17 cellular contexts compared by ENCODE assay signal in genomic region chr11:65646288-65646734, GRCh38. TPM values are rescaled to one million over a fixed set of nuclear protein-coding genes. Genes with fewer than 3 reads are reported as not detected.
A peak's percentile ranks its signal among the peaks of the same experiment; 100 is the strongest.
DNase-seq lines count a peak whose midpoint lies in the region; ATAC-seq, FAIRE-seq and TF ChIP-seq lines count a peak whose summit lies in the region.
"Had no signal": no experiment of that assay in that cellular context is flagged by ENCODE, and none has a peak within 500 bp of the region (broad histone marks: within the 10 kb centered on the region; RNA-seq: fewer than 3 reads in every experiment).

No MANE protein-coding gene starts in this region.

- H2BK12ac ChIP-seq in mesenchymal stem cell (ENCODE audit: low read length in 2 of 2), result no peak overlapping the region

- peaks cover 28 to 50% of the 10 kb centered on the region in 2 donors for H3K4me1 Mint-ChIP-seq in natural killer cell
- peaks cover 25 to 26% of the 10 kb centered on the region in 2 donors for H3K4me1 Mint-ChIP-seq in natural killer cell treated with Interleukin-12 subunit alpha and Interleukin-12 subunit beta and Interleukin-15 and Interleukin-18, amount 100 ng/mL, for 72 hours (ENCODE audit: low read depth in 2 of 2)
- peaks cover 14% of the 10 kb centered on the region for H3K4me1 Mint-ChIP-seq in T-helper 2 cell treated with Interferon-gamma antibody and Interleukin-4, amounts not matched to agents 5 μg/mL and 100 μg/mL, for 36 hours (ENCODE audit: low read depth)

- peak overlapping the region in 1 of 2 donors; percentile 78 for H3K27ac Mint-ChIP-seq in natural killer cell
- H3K27ac Mint-ChIP-seq in natural killer cell treated with Interleukin-12 subunit alpha and Interleukin-12 subunit beta and Interleukin-15 and Interleukin-18, amount 100 ng/mL, for 72 hours, result no peak overlapping the region
- no peak overlapping the region for H3K27ac Mint-ChIP-seq in T-helper 2 cell treated with Interferon-gamma antibody and Interleukin-4, amounts not matched to agents 5 μg/mL and 100 μg/mL, for 36 hours
- H3K27ac Mint-ChIP-seq: CD4-positive, CD25-positive, alpha-beta regulatory T cell; H9 had no signal

- H2BK15ac ChIP-seq in mesenchymal stem cell (ENCODE audit: low read depth, poor library complexity, severe bottlenecking), result no peak overlapping the region

- H2BK120ac ChIP-seq in mesenchymal stem cell (ENCODE audit: low read depth, low read length), result no peak overlapping the region

- H3K79me2 ChIP-seq in K562 (ENCODE audit: control insufficient read depth, insufficient read depth, low read length), result no peaks in the 10 kb centered on the region; the same call in 2 of the 3 replicates

- H3K9me3 Mint-ChIP-seq in natural killer cell, result no peaks in the 10 kb centered on the region
- H3K9me3 Mint-ChIP-seq in natural killer cell treated with Interleukin-12 subunit alpha and Interleukin-12 subunit beta and Interleukin-15 and Interleukin-18, amount 100 ng/mL, for 72 hours, result no peaks in the 10 kb centered on the region
- no peaks in the 10 kb centered on the region for H3K9me3 Mint-ChIP-seq in T-helper 2 cell treated with Interferon-gamma antibody and Interleukin-4, amounts not matched to agents 5 μg/mL and 100 μg/mL, for 36 hours
- H3K9me3 Mint-ChIP-seq: CD4-positive, CD25-positive, alpha-beta regulatory T cell; H9 had no signal

- no peak overlapping the region for H3K14ac ChIP-seq in mesenchymal stem cell (ENCODE audit: low read length in 2 of 2)

- H4K20me1 ChIP-seq in K562 (replicated peaks; ENCODE audit: control insufficient read depth, insufficient read depth, low read length), result 0 out of 2 replicates have a peak, but pooled peaks cover under 1% of the 10 kb centered on the region

- no peaks in the 10 kb centered on the region for H3K27me3 Mint-ChIP-seq in natural killer cell (ENCODE audit: low read depth in 2 of 2)
- H3K27me3 Mint-ChIP-seq in natural killer cell treated with Interleukin-12 subunit alpha and Interleukin-12 subunit beta and Interleukin-15 and Interleukin-18, amount 100 ng/mL, for 72 hours, result no peaks in the 10 kb centered on the region
- H3K27me3 Mint-ChIP-seq in T-helper 2 cell treated with Interferon-gamma antibody and Interleukin-4, amounts not matched to agents 5 μg/mL and 100 μg/mL, for 36 hours (ENCODE audit: low read depth), result no peaks in the 10 kb centered on the region
- H3K27me3 Mint-ChIP-seq: CD4-positive, CD25-positive, alpha-beta regulatory T cell had no signal

- H2AK5ac ChIP-seq in mesenchymal stem cell (ENCODE audit: low read length, severe bottlenecking), result peak overlapping the region; percentile 55

- in situ Hi-C loops in K562 (cut with MboI), result no loop called here

- POLR2A ChIA-PET in K562 (lab: Yijun Ruan, JAX), result interaction anchor here (0.6 to 1.0 kb wide), 3 partner anchors 12 to 145 kb away, joined by 3 to 5 read pairs (median 3); no protein-coding TSS in a partner anchor

- H3K18ac ChIP-seq in mesenchymal stem cell (ENCODE audit: low read depth in 1 of 2, low read length in 2 of 2), result no peak overlapping the region

- CTCF ChIA-PET in K562 (lab: Yijun Ruan, JAX; ENCODE audit: low intra/inter-chr PET ratio), result no interaction called here

- H3K79me1 ChIP-seq in mesenchymal stem cell (replicated peaks; ENCODE audit: low read length, poor library complexity, severe bottlenecking), result peaks cover 18% of the 10 kb centered on the region

- H3K9ac ChIP-seq in K562 (ENCODE audit: insufficient read depth in 1 of 2, low read depth in 2 of 2, low read length in 2 of 2) (no peak overlapping the region; a peak in 1 of 4 replicates), mesenchymal stem cell (ENCODE audit: low read length) (no peak overlapping the region)

- intact Hi-C loops in natural killer cell (cut with micrococcal nuclease), result no loop called here
- intact Hi-C loops in K562 (cut with micrococcal nuclease), result no loop called here
- intact Hi-C loops in esophagus muscularis mucosa (cut with DNase I), result no loop called here

- no peaks in the 10 kb centered on the region for H3K36me3 Mint-ChIP-seq in natural killer cell
- H3K36me3 Mint-ChIP-seq in natural killer cell treated with Interleukin-12 subunit alpha and Interleukin-12 subunit beta and Interleukin-15 and Interleukin-18, amount 100 ng/mL, for 72 hours, result no peaks in the 10 kb centered on the region
- peaks cover 50% of the 10 kb centered on the region for H3K36me3 Mint-ChIP-seq in T-helper 2 cell treated with Interferon-gamma antibody and Interleukin-4, amounts not matched to agents 5 μg/mL and 100 μg/mL, for 36 hours (ENCODE audit: low read depth)

- H3K4me3 ChIP-seq in K562 (no peak overlapping the region), mesenchymal stem cell (ENCODE audit: insufficient read depth in 1 of 2, low read depth in 1 of 2, low read length in 2 of 2) (no peak overlapping the region), esophagus muscularis mucosa (no peak overlapping the region)
- H3K4me3 ChIP-seq: SJCRH30 had no signal

- FAIRE-seq in K562 (lab: Jason Lieb, UNC), result no peak

- H2AFZ ChIP-seq in K562 (ENCODE audit: low read depth, low read length), result no peak overlapping the region
- H2AFZ ChIP-seq in mesenchymal stem cell (ENCODE audit: low read depth, low read length), result no peak overlapping the region

- peak overlapping the region; percentile 66 for H4K91ac ChIP-seq in mesenchymal stem cell (ENCODE audit: low read length)

- H3K36me3 ChIP-seq in K562 (ENCODE audit: control insufficient read depth, insufficient read depth, low read length) (peaks cover 84% of the 10 kb centered on the region; the same call in 2 of the 3 replicates), mesenchymal stem cell (ENCODE audit: control insufficient read depth in 1 of 2, insufficient read depth in 2 of 2, low read depth in 1 of 2, low read length in 2 of 2) (peaks cover 40 to 77% of the 10 kb centered on the region in 2 experiments), esophagus muscularis mucosa (peaks cover 3 to 98% (median 89%) of the 10 kb centered on the region in 4 donors)
- H3K36me3 ChIP-seq: SJCRH30 had no signal

- no TSS peak for BruUV-seq in K562 (replicated peaks; lab: Mats Ljungman, UMichigan)

- peaks cover 4% of the 10 kb centered on the region for H3K9me1 ChIP-seq in K562 (ENCODE audit: control insufficient read depth, insufficient read depth, low read length)

- peak overlapping the region; percentile 17 for H3K4me3 Mint-ChIP-seq in natural killer cell
- no peak overlapping the region for H3K4me3 Mint-ChIP-seq in natural killer cell treated with Interleukin-12 subunit alpha and Interleukin-12 subunit beta and Interleukin-15 and Interleukin-18, amount 100 ng/mL, for 72 hours
- H3K4me3 Mint-ChIP-seq in T-helper 2 cell treated with Interferon-gamma antibody and Interleukin-4, amounts not matched to agents 5 μg/mL and 100 μg/mL, for 36 hours, result no peak overlapping the region

- no peak for DNase-seq in natural killer cell
- DNase-seq in natural killer cell treated with Interleukin-12 subunit alpha and Interleukin-12 subunit beta and Interleukin-15 and Interleukin-18, amount 100 ng/mL, for 72 hours (ENCODE audit: low spot score), result no peak
- DNase-seq in K562 (ENCODE audit: extremely low read depth in 1 of 4, low spot score in 3 of 4), result no peak
- DNase-seq in mesenchymal stem cell, result no peak
- no peak for DNase-seq in esophagus muscularis mucosa (ENCODE audit: extremely low spot score)
- DNase-seq in DMS53 treated with DMSO at 0.1 percent for 48 hours (lab: John Stamatoyannopoulos, UW; ENCODE audit: unreplicated experiment), result no peak
- no peak for DNase-seq in T-helper 2 cell treated with Interferon-gamma antibody and Interleukin-4, amounts not matched to agents 5 μg/mL and 100 μg/mL, for 36 hours (ENCODE audit: low spot score)
- DNase-seq: CD4-positive, CD25-positive, alpha-beta regulatory T cell; KBM-7; NCI-H1048; NCI-H1436 treated with DMSO at 0.1 percent for 48 hours; NCI-H2029 treated with DMSO at 0.1 percent for 48 hours; OCI-M1 had no signal

- ATAC-seq in natural killer cell (no peak), K562 (no peak)
- ATAC-seq in natural killer cell treated with Interleukin-12 subunit alpha and Interleukin-12 subunit beta and Interleukin-15 and Interleukin-18, amount 100 ng/mL, for 72 hours, result no peak

- H3K23ac ChIP-seq in mesenchymal stem cell (ENCODE audit: low read length in 2 of 2), result no peak overlapping the region

- H3K27ac ChIP-seq in K562 (ENCODE audit: extremely low read depth, low read depth, low read length), result no peak overlapping the region
- H3K27ac ChIP-seq in mesenchymal stem cell (ENCODE audit: low read length, poor library complexity, severe bottlenecking), result no peak overlapping the region
- H3K27ac ChIP-seq in esophagus muscularis mucosa (replicated peaks in 1 of 4), result no peak overlapping the region
- H3K27ac ChIP-seq: SJCRH30 had no signal

- H3K27me3 ChIP-seq in K562 (ENCODE audit: control insufficient read depth in 2 of 2, insufficient read depth in 2 of 2, low read length in 2 of 2), result no peaks in the 10 kb centered on the region
- no peaks in the 10 kb centered on the region for H3K27me3 ChIP-seq in mesenchymal stem cell (ENCODE audit: control insufficient read depth in 1 of 2, insufficient read depth in 1 of 2, low read length in 2 of 2)
- H3K27me3 ChIP-seq in esophagus muscularis mucosa, result no peaks in the 10 kb centered on the region
- H3K27me3 ChIP-seq: SJCRH30 had no signal

- no peak overlapping the region for H3K4ac ChIP-seq in mesenchymal stem cell (ENCODE audit: low read depth in 1 of 2, low read length in 2 of 2)

- TF ChIP-seq RAD21 in K562 (CRISPR knock-in tag; conservative IDR thresholded peaks at IDR 0.05 in 1 of 2, IDR thresholded peaks at IDR 0.05 in 1 of 2), result no peak

- H2BK5ac ChIP-seq in mesenchymal stem cell (ENCODE audit: low read depth, low read length, poor library complexity, severe bottlenecking), result no peak overlapping the region

- TF ChIP-seq CTCF in natural killer cell (IDR thresholded peaks at IDR 0.05), result no peak
- no peak for TF ChIP-seq CTCF in K562 (IDR thresholded peaks at IDR 0.05 in 2 of 3, conservative IDR thresholded peaks at IDR 0.05 in 1 of 3; ENCODE audit: insufficient read depth in 2 of 3, low read depth in 1 of 3, low read length in 3 of 3)
- no peak for TF ChIP-seq CTCF in esophagus muscularis mucosa (IDR thresholded peaks at IDR 0.05)

- TF ChIP-seq POLR2A in K562 (conservative IDR thresholded peaks at IDR 0.05) (no peak), esophagus muscularis mucosa (IDR thresholded peaks at IDR 0.05; ENCODE audit: low read depth) (no peak)

- 96% methylated on average over 22 of the region's 37 CpGs for WGBS in K562 (ENCODE audit: insufficient coverage, low coverage, missing lambda C conversion rate)
- WGBS in mesenchymal stem cell, result 99% methylated on average over 37 of the region's 37 CpGs
- 86% methylated on average over 22 of the region's 37 CpGs for WGBS in esophagus muscularis mucosa

- TF ChIP-seq EP300 in K562 (IDR thresholded peaks at IDR 0.05; ENCODE audit: low read length), result no peak
- no peak for TF ChIP-seq EP300 in esophagus muscularis mucosa (IDR thresholded peaks at IDR 0.05)

- H4K8ac ChIP-seq in mesenchymal stem cell (ENCODE audit: low read length), result peak overlapping the region; percentile 27

- peaks cover 16 to 69% of the 10 kb centered on the region in 2 experiments for H3K4me1 ChIP-seq in K562 (replicated peaks in 1 of 2; ENCODE audit: control insufficient read depth in 2 of 2, insufficient read depth in 2 of 2, low read length in 2 of 2)
- peaks cover 45% of the 10 kb centered on the region for H3K4me1 ChIP-seq in mesenchymal stem cell (ENCODE audit: control insufficient read depth, insufficient read depth, low read depth, low read length)
- H3K4me1 ChIP-seq in esophagus muscularis mucosa, result peaks cover 9 to 62% (median 55%) of the 10 kb centered on the region in 4 donors
- H3K4me1 ChIP-seq: SJCRH30 had no signal

- H3K9me3 ChIP-seq in K562 (replicated peaks; ENCODE audit: control insufficient read depth, insufficient read depth, low read depth, low read length) (no peaks in the 10 kb centered on the region), mesenchymal stem cell (ENCODE audit: control insufficient read depth, low read length) (no peaks in the 10 kb centered on the region), esophagus muscularis mucosa (no peaks in the 10 kb centered on the region)
- H3K9me3 ChIP-seq: SJCRH30 had no signal

- H3K4me2 ChIP-seq in K562 (ENCODE audit: insufficient read depth, low read length) (no peak overlapping the region), mesenchymal stem cell (ENCODE audit: low read length, poor library complexity, severe bottlenecking) (no peak overlapping the region)

RNA-seq across cellular contexts. Expression of gene SIPA1, which starts 8.4 kb away (rescaled TPM):
- total RNA-seq in natural killer cell (100 to 1,000 TPM; 520 to 776 (median 743) TPM), K562 (2014; rRNA removed) (45.7 and 56.0 TPM in 2 replicates), K562 (2014; rRNA removed; fragmentation: Illumina TruSeq; extraction: Trizol) (12.4 and 14.2 TPM in 2 replicates), K562 (2015; rRNA removed; fragmentation: Illumina TruSeq; extraction: Trizol) (28.3 and 29.2 TPM in 2 replicates), K562 (2021) (83.1 and 85.8 TPM in 2 replicates), esophagus muscularis mucosa (10 to 100 TPM; 40.7 to 56.3 (median 45.8) TPM)
- 100 to 1,000 TPM; 139 to 140 TPM for total RNA-seq in natural killer cell treated with Interleukin-12 subunit alpha and Interleukin-12 subunit beta and Interleukin-15 and Interleukin-18, amount 100 ng/mL, for 72 hours
- 26.8 and 126 TPM in 2 replicates for total RNA-seq in K562 (2011; cell fraction: chromatin; rRNA removed; ENCODE audit: low replicate concordance)
- 79.4 and 96.4 TPM in 2 replicates for total RNA-seq in K562 (2011; cell fraction: nucleolus; rRNA removed)
- 35.7 and 43.0 TPM in 2 replicates for total RNA-seq in K562 (2011; cell fraction: nucleoplasm; rRNA removed)
- polyA plus RNA-seq in K562 (2011; rRNA removed) (16.8 and 31.3 TPM in 2 replicates), K562 (2014; fragmentation: Illumina TruSeq; extraction: Trizol) (15.5 and 30.0 TPM in 2 replicates), K562 (2014; fragmentation: Nextera tagmentation; extraction: Ambion mirVana) (1 to 10 TPM in 1 of 2 experiments, under 1 TPM in 1; 0.25 to 1.4 TPM), K562 (2014; rRNA removed) (34.7 and 37.2 TPM in 2 replicates)
- polyA plus RNA-seq in K562 (2011; cell fraction: cytosol; rRNA removed), result 19.5 and 74.2 TPM in 2 replicates
- polyA plus RNA-seq in K562 (2011; cell fraction: nucleus; rRNA removed), result 72.0 and 175 TPM in 2 replicates
- polyA plus RNA-seq in K562 (2012), result 54.8 and 65.0 TPM in 2 replicates
- polyA minus RNA-seq in K562 (2011; rRNA and poly(A)+ RNA removed), result 15.4 and 26.3 TPM in 2 replicates
- polyA minus RNA-seq in K562 (2011; cell fraction: cytosol; rRNA and poly(A)+ RNA removed), result 43.1 and 44.1 TPM in 2 replicates
- polyA minus RNA-seq in K562 (2011; cell fraction: nucleus; rRNA and poly(A)+ RNA removed), result 26.3 and 33.0 TPM in 2 replicates
- polyA plus RNA-seq in mesenchymal stem cell (2013, experiment 1 of 2), result 35.0 TPM
- 34.6 TPM for polyA plus RNA-seq in mesenchymal stem cell (2013, experiment 2 of 2)

RNA-seq across cellular contexts. Expression of gene RELA, which starts 16.4 kb away (rescaled TPM):
- total RNA-seq in natural killer cell (100 to 1,000 TPM; 319 to 380 (median 338) TPM), K562 (2014; rRNA removed) (33.4 and 37.6 TPM in 2 replicates), K562 (2014; rRNA removed; fragmentation: Illumina TruSeq; extraction: Trizol) (13.6 and 14.2 TPM in 2 replicates), K562 (2015; rRNA removed; fragmentation: Illumina TruSeq; extraction: Trizol) (20.6 and 21.0 TPM in 2 replicates), K562 (2021) (52.2 and 62.0 TPM in 2 replicates), esophagus muscularis mucosa (10 to 100 TPM; 51.5 to 84.6 (median 82.1) TPM)
- 10 to 100 TPM; 85.2 to 96.4 TPM for total RNA-seq in natural killer cell treated with Interleukin-12 subunit alpha and Interleukin-12 subunit beta and Interleukin-15 and Interleukin-18, amount 100 ng/mL, for 72 hours
- 79.5 and 201 TPM in 2 replicates for total RNA-seq in K562 (2011; cell fraction: chromatin; rRNA removed; ENCODE audit: low replicate concordance)
- total RNA-seq in K562 (2011; cell fraction: nucleolus; rRNA removed), result 107 and 114 TPM in 2 replicates
- 101 and 117 TPM in 2 replicates for total RNA-seq in K562 (2011; cell fraction: nucleoplasm; rRNA removed)
- polyA plus RNA-seq in K562 (2011; rRNA removed) (17.0 and 30.8 TPM in 2 replicates), K562 (2014; fragmentation: Illumina TruSeq; extraction: Trizol) (46.8 and 67.4 TPM in 2 replicates), K562 (2014; fragmentation: Nextera tagmentation; extraction: Ambion mirVana) (1 to 10 TPM; 6.0 to 6.4 TPM), K562 (2014; rRNA removed) (30.1 and 31.1 TPM in 2 replicates)
- 15.4 and 23.1 TPM in 2 replicates for polyA plus RNA-seq in K562 (2011; cell fraction: cytosol; rRNA removed)
- 129 and 168 TPM in 2 replicates for polyA plus RNA-seq in K562 (2011; cell fraction: nucleus; rRNA removed)
- polyA plus RNA-seq in K562 (2012), result 45.8 and 53.1 TPM in 2 replicates
- polyA minus RNA-seq in K562 (2011; rRNA and poly(A)+ RNA removed), result 24.3 and 24.4 TPM in 2 replicates
- 25.8 and 34.8 TPM in 2 replicates for polyA minus RNA-seq in K562 (2011; cell fraction: cytosol; rRNA and poly(A)+ RNA removed)
- 58.0 and 73.5 TPM in 2 replicates for polyA minus RNA-seq in K562 (2011; cell fraction: nucleus; rRNA and poly(A)+ RNA removed)
- polyA plus RNA-seq in mesenchymal stem cell (2013, experiment 1 of 2), result 76.9 TPM
- 76.3 TPM for polyA plus RNA-seq in mesenchymal stem cell (2013, experiment 2 of 2)

RNA-seq across cellular contexts. Expression of gene PCNX3, which starts 30.7 kb away (rescaled TPM):
- 100 to 1,000 TPM; 101 to 105 (median 102) TPM for total RNA-seq in natural killer cell
- total RNA-seq in natural killer cell treated with Interleukin-12 subunit alpha and Interleukin-12 subunit beta and Interleukin-15 and Interleukin-18, amount 100 ng/mL, for 72 hours, result 10 to 100 TPM; 65.1 to 96.9 TPM
- total RNA-seq in K562 (2011; cell fraction: chromatin; rRNA removed; ENCODE audit: low replicate concordance), result 75.0 and 267 TPM in 2 replicates
- 170 and 187 TPM in 2 replicates for total RNA-seq in K562 (2011; cell fraction: nucleolus; rRNA removed)
- 110 and 119 TPM in 2 replicates for total RNA-seq in K562 (2011; cell fraction: nucleoplasm; rRNA removed)
- 21.3 and 24.3 TPM in 2 replicates for total RNA-seq in K562 (2014; rRNA removed)
- total RNA-seq in K562 (2014; rRNA removed; fragmentation: Illumina TruSeq; extraction: Trizol), result 2.5 and 4.3 TPM in 2 replicates
- total RNA-seq in K562 (2015; rRNA removed; fragmentation: Illumina TruSeq; extraction: Trizol), result 13.9 and 14.1 TPM in 2 replicates
- 40.0 and 47.8 TPM in 2 replicates for total RNA-seq in K562 (2021)
- 9.2 and 19.0 TPM in 2 replicates for polyA plus RNA-seq in K562 (2011; rRNA removed)
- 17.7 and 33.4 TPM in 2 replicates for polyA plus RNA-seq in K562 (2011; cell fraction: cytosol; rRNA removed)
- 87.8 and 157 TPM in 2 replicates for polyA plus RNA-seq in K562 (2011; cell fraction: nucleus; rRNA removed)
- 25.3 and 40.1 TPM in 2 replicates for polyA plus RNA-seq in K562 (2012)
- polyA plus RNA-seq in K562 (2014; fragmentation: Illumina TruSeq; extraction: Trizol), result 12.8 and 28.6 TPM in 2 replicates
- under 1 TPM; 0.11 to 0.29 TPM for polyA plus RNA-seq in K562 (2014; fragmentation: Nextera tagmentation; extraction: Ambion mirVana)
- polyA plus RNA-seq in K562 (2014; rRNA removed), result 30.1 and 32.8 TPM in 2 replicates
- polyA minus RNA-seq in K562 (2011; rRNA and poly(A)+ RNA removed), result 8.4 and 10.6 TPM in 2 replicates
- 25.9 and 35.1 TPM in 2 replicates for polyA minus RNA-seq in K562 (2011; cell fraction: cytosol; rRNA and poly(A)+ RNA removed)
- 43.0 and 43.9 TPM in 2 replicates for polyA minus RNA-seq in K562 (2011; cell fraction: nucleus; rRNA and poly(A)+ RNA removed)
- polyA plus RNA-seq in mesenchymal stem cell (2013, experiment 1 of 2), result 21.5 TPM
- 19.8 TPM for polyA plus RNA-seq in mesenchymal stem cell (2013, experiment 2 of 2)
- 10 to 100 TPM; 21.4 to 43.1 (median 27.1) TPM for total RNA-seq in esophagus muscularis mucosa

RNA-seq across cellular contexts. Expression of gene MAP3K11, which starts 32.3 kb away (rescaled TPM):
- total RNA-seq in natural killer cell (10 to 100 TPM; 85.3 to 94.5 (median 94.0) TPM), K562 (2014; rRNA removed) (28.7 and 39.9 TPM in 2 replicates), K562 (2014; rRNA removed; fragmentation: Illumina TruSeq; extraction: Trizol) (5.4 and 9.0 TPM in 2 replicates), K562 (2015; rRNA removed; fragmentation: Illumina TruSeq; extraction: Trizol) (18.2 and 20.5 TPM in 2 replicates), K562 (2021) (42.7 and 47.7 TPM in 2 replicates), esophagus muscularis mucosa (10 to 100 TPM; 29.9 to 41.7 (median 37.6) TPM)
- total RNA-seq in natural killer cell treated with Interleukin-12 subunit alpha and Interleukin-12 subunit beta and Interleukin-15 and Interleukin-18, amount 100 ng/mL, for 72 hours, result 10 to 100 TPM; 81.1 to 83.3 TPM
- 60.6 and 168 TPM in 2 replicates for total RNA-seq in K562 (2011; cell fraction: chromatin; rRNA removed; ENCODE audit: low replicate concordance)
- total RNA-seq in K562 (2011; cell fraction: nucleolus; rRNA removed), result 72.6 and 83.4 TPM in 2 replicates
- 51.5 and 63.5 TPM in 2 replicates for total RNA-seq in K562 (2011; cell fraction: nucleoplasm; rRNA removed)
- polyA plus RNA-seq in K562 (2011; rRNA removed) (13.1 and 18.0 TPM in 2 replicates), K562 (2014; fragmentation: Illumina TruSeq; extraction: Trizol) (12.2 and 23.0 TPM in 2 replicates), K562 (2014; fragmentation: Nextera tagmentation; extraction: Ambion mirVana) (1 to 10 TPM in 1 of 2 experiments, under 1 TPM in 1; 0.77 to 1.6 TPM), K562 (2014; rRNA removed) (25.0 and 31.6 TPM in 2 replicates)
- polyA plus RNA-seq in K562 (2011; cell fraction: cytosol; rRNA removed), result 19.3 and 52.1 TPM in 2 replicates
- polyA plus RNA-seq in K562 (2011; cell fraction: nucleus; rRNA removed), result 31.1 and 52.1 TPM in 2 replicates
- polyA plus RNA-seq in K562 (2012), result 35.9 and 37.4 TPM in 2 replicates
- 14.7 TPM in 2 replicates for polyA minus RNA-seq in K562 (2011; rRNA and poly(A)+ RNA removed)
- polyA minus RNA-seq in K562 (2011; cell fraction: cytosol; rRNA and poly(A)+ RNA removed), result 23.4 and 26.2 TPM in 2 replicates
- polyA minus RNA-seq in K562 (2011; cell fraction: nucleus; rRNA and poly(A)+ RNA removed), result 24.2 and 31.1 TPM in 2 replicates
- polyA plus RNA-seq in mesenchymal stem cell (2013, experiment 1 of 2), result 36.7 TPM
- polyA plus RNA-seq in mesenchymal stem cell (2013, experiment 2 of 2), result 36.1 TPM

RNA-seq across cellular contexts. Expression of gene KCNK7, which starts 50.7 kb away (rescaled TPM):
- total RNA-seq in natural killer cell (10 to 100 TPM in 1 of 3 donors, 1 to 10 TPM in 2; 6.3 to 11.2 (median 7.1) TPM), K562 (2014; rRNA removed) (not detected in 2 replicates), K562 (2014; rRNA removed; fragmentation: Illumina TruSeq; extraction: Trizol) (not detected in 2 replicates), K562 (2015; rRNA removed; fragmentation: Illumina TruSeq; extraction: Trizol) (not detected in 2 replicates), K562 (2021) (0.40 TPM in 1 of 2 replicates, not detected in the other), esophagus muscularis mucosa (1 to 10 TPM in 3 of 4 donors, under 1 TPM in 1; 0.99 to 1.2 (median 1.2) TPM)
- 1 to 10 TPM; 2.3 to 2.8 TPM for total RNA-seq in natural killer cell treated with Interleukin-12 subunit alpha and Interleukin-12 subunit beta and Interleukin-15 and Interleukin-18, amount 100 ng/mL, for 72 hours
- 0.33 and 1.00 TPM in 2 replicates for total RNA-seq in K562 (2011; cell fraction: chromatin; rRNA removed; ENCODE audit: low replicate concordance)
- total RNA-seq in K562 (2011; cell fraction: nucleolus; rRNA removed), result 0.26 TPM in 1 of 2 replicates, not detected in the other
- total RNA-seq in K562 (2011; cell fraction: nucleoplasm; rRNA removed), result 0.29 TPM in 1 of 2 replicates, not detected in the other
- polyA plus RNA-seq in K562 (2011; rRNA removed) (not detected in 2 replicates), K562 (2014; fragmentation: Illumina TruSeq; extraction: Trizol) (not detected in 2 replicates), K562 (2014; fragmentation: Nextera tagmentation; extraction: Ambion mirVana) (not detected), K562 (2014; rRNA removed) (0.07 TPM in 1 of 2 replicates, not detected in the other)
- polyA plus RNA-seq in K562 (2011; cell fraction: cytosol; rRNA removed), result 0.28 TPM in 1 of 2 replicates, not detected in the other
- not detected in 2 replicates for polyA plus RNA-seq in K562 (2011; cell fraction: nucleus; rRNA removed)
- 0.39 and 0.58 TPM in 2 replicates for polyA plus RNA-seq in K562 (2012)
- polyA minus RNA-seq in K562 (2011; rRNA and poly(A)+ RNA removed), result not detected in 2 replicates
- not detected in 2 replicates for polyA minus RNA-seq in K562 (2011; cell fraction: cytosol; rRNA and poly(A)+ RNA removed)
- 0.27 TPM in 1 of 2 replicates, not detected in the other for polyA minus RNA-seq in K562 (2011; cell fraction: nucleus; rRNA and poly(A)+ RNA removed)
- polyA plus RNA-seq in mesenchymal stem cell (2013, experiment 1 of 2), result 0.04 TPM
- 0.08 TPM for polyA plus RNA-seq in mesenchymal stem cell (2013, experiment 2 of 2)
- total RNA-seq: NCI-H460, RPMI7951 had no signal
